ENCODE assay signal across 8 cellular contexts in genomic region chr2:61426267-61426897, GRCh38. TPM values are rescaled to one million over a fixed set of nuclear protein-coding genes. Genes with fewer than 3 reads are reported as not detected.
DNase-seq lines count a peak whose midpoint lies in the region; ATAC-seq lines count a peak whose summit lies in the region.

No MANE protein-coding gene starts in this region.

- peak overlapping the region; percentile 88 for H3K27ac Mint-ChIP-seq in activated naive CD8-positive, alpha-beta T cell treated with anti-CD3 and anti-CD28 coated beads, Interleukin-2, amount 10 ng/mL, durations not matched to agents 7 days and 5 days

- peak; percentile 75 for ATAC-seq in GM19324 (IDR thresholded peaks at IDR 0.05; ENCODE audit: low FRiP score, unreplicated experiment)
- peak; percentile 79 for ATAC-seq in HG03432 (IDR thresholded peaks at IDR 0.05; ENCODE audit: unreplicated experiment)
- peak; percentile 82 for ATAC-seq in activated naive CD8-positive, alpha-beta T cell treated with anti-CD3 and anti-CD28 coated beads, Interleukin-2, amount 10 ng/mL, durations not matched to agents 7 days and 5 days (ENCODE audit: low read depth)

- H3K27me3 Mint-ChIP-seq in activated naive CD8-positive, alpha-beta T cell treated with anti-CD3 and anti-CD28 coated beads, Interleukin-2, amount 10 ng/mL, durations not matched to agents 7 days and 5 days = no peaks in the 10 kb centered on the region

- H3K36me3 Mint-ChIP-seq in activated naive CD8-positive, alpha-beta T cell treated with anti-CD3 and anti-CD28 coated beads, Interleukin-2, amount 10 ng/mL, durations not matched to agents 7 days and 5 days = no peaks in the 10 kb centered on the region

- DNase-seq in CD1c-positive myeloid dendritic cell (ENCODE audit: extremely low spot score) (peak; percentile 65), SW480 (ENCODE audit: low spot score) (peak; percentile 67), islet precursor cell (peak; percentile 89), superior temporal gyrus (ENCODE audit: extremely low spot score) (no peak)
- DNase-seq in activated naive CD8-positive, alpha-beta T cell treated with anti-CD3 and anti-CD28 coated beads, Interleukin-2, amount 10 ng/mL, durations not matched to agents 7 days and 5 days = peak; percentile 73
- DNase-seq in stimulated activated CD8-positive, alpha-beta memory T cell treated with anti-CD3 and anti-CD28 coated beads, Interleukin-15, amount 100 ng/mL, for 1 hour (ENCODE audit: low read depth) = peak; percentile 55

- peak overlapping the region; percentile 28 for H3K4me3 Mint-ChIP-seq in activated naive CD8-positive, alpha-beta T cell treated with anti-CD3 and anti-CD28 coated beads, Interleukin-2, amount 10 ng/mL, durations not matched to agents 7 days and 5 days

- POLR2A ChIA-PET in activated naive CD8-positive, alpha-beta T cell treated with anti-CD3 and anti-CD28 coated beads, Interleukin-2, amount 10 ng/mL, durations not matched to agents 7 days and 5 days (lab: Charles Lee) = interaction anchor here (0.5 to 1.4 kb wide), 4 partner anchors 34 to 113 kb away, joined by 3 to 4 read pairs (median 4); partner anchors contain the start of gene XPO1

- peaks cover 40% of the 10 kb centered on the region for H3K4me1 Mint-ChIP-seq in activated naive CD8-positive, alpha-beta T cell treated with anti-CD3 and anti-CD28 coated beads, Interleukin-2, amount 10 ng/mL, durations not matched to agents 7 days and 5 days

- no peaks in the 10 kb centered on the region for H3K9me3 Mint-ChIP-seq in activated naive CD8-positive, alpha-beta T cell treated with anti-CD3 and anti-CD28 coated beads, Interleukin-2, amount 10 ng/mL, durations not matched to agents 7 days and 5 days

RNA-seq across cellular contexts. Expression of gene USP34, which starts 44.5 kb away (rescaled TPM):
- 100 to 1,000 TPM; 109 to 111 TPM for total RNA-seq in activated naive CD8-positive, alpha-beta T cell treated with anti-CD3 and anti-CD28 coated beads, Interleukin-2, amount 10 ng/mL, durations not matched to agents 7 days and 5 days
